In the genomic region with DNA sequence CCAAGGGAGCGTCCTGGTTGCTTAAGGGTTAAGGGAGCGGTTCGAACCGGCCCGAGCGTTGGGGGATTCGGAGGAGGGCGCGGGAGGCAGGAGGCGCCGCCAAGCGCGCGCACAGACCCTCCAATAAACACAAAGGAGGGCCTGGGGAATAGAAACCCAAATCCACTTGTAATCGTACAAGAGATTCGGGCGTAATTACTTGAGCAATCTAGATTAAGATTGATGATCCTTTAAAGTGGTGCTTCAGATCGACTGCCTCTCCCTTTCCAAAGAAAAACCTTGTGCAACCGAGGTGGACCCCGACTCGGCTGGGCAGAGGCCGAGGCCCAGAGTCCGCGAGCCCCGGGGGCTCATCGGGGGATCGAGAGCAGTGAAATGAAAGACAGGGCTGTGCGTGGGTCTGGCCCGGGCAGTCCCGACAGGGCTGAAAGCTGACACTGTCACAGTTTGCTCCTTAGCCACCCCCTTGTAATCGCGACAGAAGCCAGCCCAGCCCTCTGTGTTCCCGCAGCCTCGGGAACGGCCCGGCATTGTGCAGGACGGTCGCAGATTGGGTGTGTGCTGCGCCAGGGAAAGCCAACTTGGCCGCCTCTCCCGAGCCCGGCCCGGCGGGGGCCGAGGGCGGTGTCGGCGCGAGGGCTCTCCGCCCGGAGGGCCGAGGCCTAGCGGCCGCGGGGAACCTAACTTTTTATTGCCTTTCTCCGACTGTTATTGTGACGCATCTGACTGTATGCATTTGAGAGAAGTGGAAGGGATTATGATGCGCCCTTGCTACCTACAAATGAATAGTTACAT, we compare ENCODE assay signal across 10 cellular contexts. TPM values are rescaled to one million over a fixed set of nuclear protein-coding genes. Genes with fewer than 3 reads are reported as not detected.
DNase-seq lines count a peak whose midpoint lies in the region; ATAC-seq and TF ChIP-seq lines count a peak whose summit lies in the region.
"Had no signal": no experiment of that assay in that cellular context is flagged by ENCODE, and none has a peak within 500 bp of the region (broad histone marks: within the 10 kb centered on the region; RNA-seq: fewer than 3 reads in every experiment).

No MANE protein-coding gene starts in this region.

- H3K4me2 ChIP-seq in osteoblast (ENCODE audit: insufficient read depth, low read length) = peak overlapping the region; percentile 87

- H3K27me3 ChIP-seq in BJ (ENCODE audit: control insufficient read depth, insufficient read depth, low read length) (no peaks in the 10 kb centered on the region), cardiac muscle cell (peaks cover 79% of the 10 kb centered on the region), osteoblast (ENCODE audit: insufficient read depth, low read length) (peaks cover 4% of the 10 kb centered on the region)
- H3K27me3 ChIP-seq in CD8-positive, alpha-beta memory T cell (ENCODE audit: insufficient read depth, low read length, poor library complexity, severe bottlenecking) = peaks cover 9% of the 10 kb centered on the region

- ATAC-seq in activated naive CD8-positive, alpha-beta T cell treated with anti-CD3 and anti-CD28 coated beads, Interleukin-2, amount 50 U/mL, for 24 hours = no peak

- H3K9me3 Mint-ChIP-seq in activated naive CD8-positive, alpha-beta T cell treated with anti-CD3 and anti-CD28 coated beads, Interleukin-2, amount 50 U/mL, for 24 hours = peaks cover 34% of the 10 kb centered on the region
- H3K9me3 Mint-ChIP-seq in CD8-positive, alpha-beta memory T cell = peaks cover 14 to 52% (median 24%) of the 10 kb centered on the region in 5 donors

- H3K27me3 Mint-ChIP-seq in activated naive CD8-positive, alpha-beta T cell treated with anti-CD3 and anti-CD28 coated beads, Interleukin-2, amount 50 U/mL, for 24 hours = peaks cover 65% of the 10 kb centered on the region
- H3K27me3 Mint-ChIP-seq in CD8-positive, alpha-beta memory T cell = peaks cover 30 to 31% of the 10 kb centered on the region in 2 donors

- H3K9me3 ChIP-seq in cardiac muscle cell (ENCODE audit: low read depth) (no peaks in the 10 kb centered on the region), osteoblast (ENCODE audit: low read depth, low read length) (no peaks in the 10 kb centered on the region)
- no peaks in the 10 kb centered on the region for H3K9me3 ChIP-seq in CD8-positive, alpha-beta memory T cell (ENCODE audit: low read length)

- peaks cover 2% of the 10 kb centered on the region; the same call in 1 of the 2 replicates for H3K36me3 ChIP-seq in BJ (ENCODE audit: control insufficient read depth, insufficient read depth, low read length)
- H3K36me3 ChIP-seq in cardiac muscle cell = no peaks in the 10 kb centered on the region
- H3K36me3 ChIP-seq in osteoblast (ENCODE audit: insufficient read depth, low read length) = no peaks in the 10 kb centered on the region
- H3K36me3 ChIP-seq in CD8-positive, alpha-beta memory T cell (ENCODE audit: insufficient read depth, low read length) = no peaks in the 10 kb centered on the region

- CTCF ChIA-PET in BJ (lab: Yijun Ruan, JAX) = no interaction called here
- CTCF ChIA-PET in CD8-positive, alpha-beta memory T cell (lab: Charles Lee) = no interaction called here

- H3K4me3 Mint-ChIP-seq in activated naive CD8-positive, alpha-beta T cell treated with anti-CD3 and anti-CD28 coated beads, Interleukin-2, amount 50 U/mL, for 24 hours = peak overlapping the region; percentile 8
- no peak overlapping the region for H3K4me3 Mint-ChIP-seq in CD8-positive, alpha-beta memory T cell

- peak overlapping the region; percentile 66 for H2AFZ ChIP-seq in osteoblast (ENCODE audit: low read length)

- TF ChIP-seq CTCF in BJ (IDR thresholded peaks at IDR 0.05; ENCODE audit: insufficient read depth, low read depth, low read length) = no peak
- no peak for TF ChIP-seq CTCF in cardiac muscle cell (IDR thresholded peaks at IDR 0.05; ENCODE audit: low read depth, low read length)
- TF ChIP-seq CTCF in osteoblast (IDR thresholded peaks at IDR 0.05; ENCODE audit: extremely low read depth, low read depth, low read length) = no peak

- H3K79me2 ChIP-seq in osteoblast (ENCODE audit: insufficient read depth, low read length) = peaks cover 37% of the 10 kb centered on the region

- POLR2A ChIA-PET in BJ (lab: Charles Lee) = no interaction called here
- POLR2A ChIA-PET in CD8-positive, alpha-beta memory T cell (lab: Charles Lee) = no interaction called here

- DNase-seq in BJ (ENCODE audit: low read depth) (no peak), cardiac muscle cell (ENCODE audit: low read depth in 1 of 2, low spot score in 1 of 2) (peak; percentile 48 to 68), osteoblast (ENCODE audit: insufficient read length, low spot score, missing footprints) (peak; percentile 80), NCI-H2227 treated with DMSO at 0.1 percent for 48 hours (lab: John Stamatoyannopoulos, UW) (no peak), NCI-H510A treated with DMSO at 0.1 percent for 48 hours (lab: John Stamatoyannopoulos, UW) (no peak), NK-92 (lab: John Stamatoyannopoulos, UW; ENCODE audit: unreplicated experiment) (no peak)
- no peak for DNase-seq in activated naive CD8-positive, alpha-beta T cell treated with anti-CD3 and anti-CD28 coated beads, Interleukin-2, amount 50 U/mL, for 24 hours
- DNase-seq in CD8-positive, alpha-beta memory T cell = no peak

- peaks cover 8% of the 10 kb centered on the region for H3K36me3 Mint-ChIP-seq in activated naive CD8-positive, alpha-beta T cell treated with anti-CD3 and anti-CD28 coated beads, Interleukin-2, amount 50 U/mL, for 24 hours (ENCODE audit: low read depth)
- H3K36me3 Mint-ChIP-seq in CD8-positive, alpha-beta memory T cell = peaks cover 0 to 21% (median 0%) of the 10 kb centered on the region in 3 donors

- H3K27ac ChIP-seq in cardiac muscle cell (no peak overlapping the region), osteoblast (ENCODE audit: low read depth, low read length) (peak overlapping the region; percentile 84)
- H3K27ac ChIP-seq in CD8-positive, alpha-beta memory T cell (ENCODE audit: low read depth, low read length) = no peak overlapping the region
- H3K27ac ChIP-seq: HL-60 had no signal

- H3K4me1 ChIP-seq in cardiac muscle cell (ENCODE audit: low read depth) = peaks cover 6% of the 10 kb centered on the region
- peaks cover 6% of the 10 kb centered on the region for H3K4me1 ChIP-seq in osteoblast (ENCODE audit: insufficient read depth, low read length)
- peaks cover 7% of the 10 kb centered on the region for H3K4me1 ChIP-seq in CD8-positive, alpha-beta memory T cell (ENCODE audit: insufficient read depth, low read length)

- H3K4me1 Mint-ChIP-seq in activated naive CD8-positive, alpha-beta T cell treated with anti-CD3 and anti-CD28 coated beads, Interleukin-2, amount 50 U/mL, for 24 hours = peaks cover 9% of the 10 kb centered on the region
- peaks cover 3 to 8% (median 8%) of the 10 kb centered on the region in 3 donors for H3K4me1 Mint-ChIP-seq in CD8-positive, alpha-beta memory T cell

- no peaks in the 10 kb centered on the region for H4K20me1 ChIP-seq in osteoblast (ENCODE audit: insufficient read depth, low read length)

- H3K4me3 ChIP-seq in BJ (ENCODE audit: low read depth, low read length) (peak overlapping the region; percentile 94), cardiac muscle cell (peak overlapping the region; percentile 28), osteoblast (ENCODE audit: insufficient read depth, low read length) (peak overlapping the region; percentile 92)
- H3K4me3 ChIP-seq in CD8-positive, alpha-beta memory T cell (ENCODE audit: low read length) = no peak overlapping the region

- no peak overlapping the region for H3K27ac Mint-ChIP-seq in activated naive CD8-positive, alpha-beta T cell treated with anti-CD3 and anti-CD28 coated beads, Interleukin-2, amount 50 U/mL, for 24 hours
- no peak overlapping the region for H3K27ac Mint-ChIP-seq in CD8-positive, alpha-beta memory T cell

RNA-seq across cellular contexts. Expression of a gene that starts 5.6 kb away (rescaled TPM):
- polyA plus RNA-seq in BJ (2011; rRNA removed) (65.6 and 67.9 TPM in 2 replicates), cardiac muscle cell (0.27 and 0.29 TPM in 2 replicates)
- 44.5 and 55.4 TPM in 2 replicates for polyA minus RNA-seq in BJ (2011; rRNA and poly(A)+ RNA removed)
- total RNA-seq in cardiac muscle cell (0.03 TPM in 1 of 2 replicates, not detected in the other), osteoblast (1.4 and 1.5 TPM in 2 replicates)
- not detected for total RNA-seq in CD8-positive, alpha-beta memory T cell
- polyA plus RNA-seq in CD8-positive, alpha-beta memory T cell = not detected
- polyA plus RNA-seq: keratinocyte had no signal

Comparison
In these comparisons a context has a peak if more than half of its experiments do, and no peak if none do; other contexts are left out.
1. DNase-seq: peak in cardiac muscle cell (2 of 2) and osteoblast (single experiment); none in BJ (single experiment), activated naive CD8-positive, alpha-beta T cell treated with anti-CD3 and anti-CD28 coated beads, Interleukin-2, amount 50 U/mL, for 24 hours (single experiment), CD8-positive, alpha-beta memory T cell (0 of 5), NCI-H2227 treated with DMSO at 0.1 percent for 48 hours (single experiment), NCI-H510A treated with DMSO at 0.1 percent for 48 hours (single experiment) and NK-92 (single experiment).